In the genomic region with DNA sequence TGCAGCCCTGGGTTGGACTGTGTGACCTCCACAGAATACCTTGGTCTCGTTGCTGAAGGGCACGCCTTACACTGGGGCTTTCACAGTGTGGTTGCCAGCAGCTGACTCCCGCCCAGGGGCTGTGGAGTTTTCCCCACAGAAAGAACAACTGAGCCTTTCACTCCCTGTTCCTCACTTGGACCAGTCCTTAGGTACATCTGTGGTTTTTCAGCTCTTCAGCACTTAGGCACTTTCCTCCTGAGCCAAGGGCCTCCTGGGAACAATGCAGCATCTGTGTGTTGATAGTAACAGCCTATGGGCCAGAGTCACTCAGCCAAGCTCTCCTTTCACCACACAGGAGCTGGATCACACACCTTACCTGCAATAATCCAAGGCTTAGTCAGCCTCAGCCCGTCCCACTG, we compare ENCODE assay signal across 13 cellular contexts. TPM values are rescaled to one million over a fixed set of nuclear protein-coding genes. Genes with fewer than 3 reads are reported as not detected.
DNase-seq lines count a peak whose midpoint lies in the region; ATAC-seq and TF ChIP-seq lines count a peak whose summit lies in the region.
"Had no signal": no experiment of that assay in that cellular context is flagged by ENCODE, and none has a peak within 500 bp of the region (broad histone marks: within the 10 kb centered on the region; RNA-seq: fewer than 3 reads in every experiment).

No MANE protein-coding gene starts in this region.

- no peaks in the 10 kb centered on the region for H3K9me3 ChIP-seq in RWPE2 (ENCODE audit: severe bottlenecking)
- H3K9me3 ChIP-seq in heart right ventricle = no peaks in the 10 kb centered on the region

- ATAC-seq in RWPE2 (ENCODE audit: low read depth) (peak; percentile 70; the same call in 2 of the 3 replicates), heart right ventricle (peak; percentile 64 to 90 (median 74)), natural killer cell (no peak), HG02798 (IDR thresholded peaks at IDR 0.05; ENCODE audit: poor library complexity, unreplicated experiment) (no peak)

- H3K9me3 Mint-ChIP-seq in natural killer cell = no peaks in the 10 kb centered on the region

- peaks cover 5% of the 10 kb centered on the region for H3K4me1 ChIP-seq in RWPE2 (ENCODE audit: insufficient read depth, poor library complexity, severe bottlenecking)
- peaks cover 0 to 13% (median 4%) of the 10 kb centered on the region in 9 donors for H3K4me1 ChIP-seq in heart right ventricle

- H3K27ac Mint-ChIP-seq in natural killer cell = peak overlapping the region in 1 of 2 donors; percentile 13
- H3K27ac Mint-ChIP-seq: CD14-positive monocyte had no signal

- H3K36me3 ChIP-seq in RWPE2 (ENCODE audit: low read depth) (no peaks in the 10 kb centered on the region), heart right ventricle (peaks cover 0 to 53% (median 0%) of the 10 kb centered on the region in 9 donors)

- TF ChIP-seq CTCF in RWPE2 (IDR thresholded peaks at IDR 0.05; ENCODE audit: poor library complexity, severe bottlenecking) (no peak), heart right ventricle (IDR thresholded peaks at IDR 0.05) (no peak), natural killer cell (IDR thresholded peaks at IDR 0.05) (no peak)

- peaks cover 40% of the 10 kb centered on the region for H3K36me3 Mint-ChIP-seq in natural killer cell

- H3K27me3 Mint-ChIP-seq in natural killer cell (ENCODE audit: low read depth in 2 of 2) = no peaks in the 10 kb centered on the region

- H3K4me3 Mint-ChIP-seq in natural killer cell = no peak overlapping the region
- H3K4me3 Mint-ChIP-seq: CD14-positive monocyte had no signal

- intact Hi-C loops in heart right ventricle (cut with DNase I) (loop anchor here in 1 of 10 donors (5.0 kb wide), 1 partner anchor 34 kb away; no protein-coding TSS in a partner anchor), natural killer cell (cut with micrococcal nuclease) (no loop called here)

- H3K27me3 ChIP-seq in RWPE2 (ENCODE audit: insufficient read depth, poor library complexity, severe bottlenecking) (no peaks in the 10 kb centered on the region), heart right ventricle (no peaks in the 10 kb centered on the region)

- no peak overlapping the region for H3K4me3 ChIP-seq in RWPE2 (ENCODE audit: severe bottlenecking)
- no peak overlapping the region for H3K4me3 ChIP-seq in heart right ventricle

- H3K4me1 Mint-ChIP-seq in natural killer cell = peaks cover under 1 to 5% of the 10 kb centered on the region in 2 donors

- H3K27ac ChIP-seq in RWPE2 (ENCODE audit: poor library complexity, severe bottlenecking) = no peak overlapping the region
- H3K27ac ChIP-seq in heart right ventricle = peak overlapping the region in 4 of 10 donors; percentile 24 to 45 (median 38)

- 41 to 63% methylated on average over 4 of the region's 4 CpGs for WGBS in heart right ventricle, 2 donors

- DNase-seq in LHCN-M2 (ENCODE audit: low read depth) = peak; percentile 10
- DNase-seq in RWPE2 (ENCODE audit: low spot score) = no peak
- DNase-seq in heart right ventricle = peak; percentile 8 to 39
- DNase-seq in renal cortical epithelial cell (ENCODE audit: low read depth) = peak; percentile 28
- DNase-seq in natural killer cell = no peak
- no peak for DNase-seq in activated effector memory CD4-positive, alpha-beta T cell treated with anti-CD3 and anti-CD28 coated beads, Interleukin-2, amount 50 U/mL, for 16 hours
- no peak for DNase-seq in dermis blood vessel endothelial cell
- DNase-seq: anterior cingulate cortex; IMR-90; stimulated activated CD8-positive, alpha-beta memory T cell treated with anti-CD3 and anti-CD28 coated beads, Interleukin-4, amount 100 ng/mL, for 48 hours had no signal

RNA-seq across cellular contexts. Expression of gene ERP27, which starts 25.0 kb away (rescaled TPM):
- not detected in 2 replicates for total RNA-seq in LHCN-M2 (2014; rRNA removed)
- not detected for polyA plus RNA-seq in LHCN-M2 (2012)
- under 1 TPM in 8 of 10 donors, not detected in 2; 0.14 to 0.79 (median 0.28) TPM for total RNA-seq in heart right ventricle
- under 1 TPM; 0.20 to 0.44 TPM for polyA plus RNA-seq in heart right ventricle
- total RNA-seq in renal cortical epithelial cell = 0.75 and 2.8 TPM in 2 replicates
- total RNA-seq in natural killer cell = 10 to 100 TPM in 2 of 3 donors, 1 to 10 TPM in 1; 9.8 to 15.2 (median 12.3) TPM
- total RNA-seq in dermis blood vessel endothelial cell = 0.14 TPM in 1 of 2 replicates, not detected in the other
- total RNA-seq: H4, IMR-90 had no signal
- polyA plus RNA-seq: IMR-90 had no signal

RNA-seq across cellular contexts. Expression of gene MGP, which starts 27.7 kb away (rescaled TPM):
- total RNA-seq in LHCN-M2 (2014; rRNA removed) (not detected in 2 replicates), heart right ventricle (100 to 1,000 TPM; 151 to 456 (median 254) TPM), renal cortical epithelial cell (0.35 and 0.80 TPM in 2 replicates), natural killer cell (1 to 10 TPM in 1 of 3 donors, under 1 TPM in 1, not detected in 1; 0.89 to 1.1 TPM), dermis blood vessel endothelial cell (63.0 and 68.4 TPM in 2 replicates)
- polyA plus RNA-seq in LHCN-M2 (2012) = not detected
- 100 to 1,000 TPM; 252 to 528 TPM for polyA plus RNA-seq in heart right ventricle
- polyA plus RNA-seq: CD14-positive monocyte had no signal

RNA-seq across cellular contexts. Expression of gene ARHGDIB, which starts 48.0 kb away (rescaled TPM):
- 16.0 and 16.8 TPM in 2 replicates for total RNA-seq in LHCN-M2 (2014; rRNA removed)
- 20.3 TPM for polyA plus RNA-seq in LHCN-M2 (2012)
- 100 to 1,000 TPM in 1 of 10 donors, 10 to 100 TPM in 9; 28.1 to 150 (median 37.9) TPM for total RNA-seq in heart right ventricle
- polyA plus RNA-seq in heart right ventricle = 100 to 1,000 TPM; 114 to 144 TPM
- 3.0 and 14.6 TPM in 2 replicates for total RNA-seq in renal cortical epithelial cell
- total RNA-seq in natural killer cell = 100 to 1,000 TPM; 838 to 962 (median 929) TPM
- total RNA-seq in dermis blood vessel endothelial cell = 117 and 168 TPM in 2 replicates

RNA-seq across cellular contexts. Expression of gene PDE6H, which starts 59.5 kb away (rescaled TPM):
- total RNA-seq in LHCN-M2 (2014; rRNA removed) (not detected in 2 replicates), heart right ventricle (not detected), renal cortical epithelial cell (not detected in 2 replicates), natural killer cell (not detected), dermis blood vessel endothelial cell (not detected in 2 replicates)
- not detected for polyA plus RNA-seq in LHCN-M2 (2012)
- polyA plus RNA-seq in heart right ventricle = not detected
- total RNA-seq: H4, IMR-90 had no signal
- polyA plus RNA-seq: IMR-90 had no signal

Comparison
In these comparisons a context has a peak if more than half of its experiments do, and no peak if none do; other contexts are left out.
1. DNase-seq: peak in LHCN-M2 (single experiment), heart right ventricle (2 of 2) and renal cortical epithelial cell (single experiment); none in RWPE2 (single experiment), natural killer cell (single experiment), activated effector memory CD4-positive, alpha-beta T cell treated with anti-CD3 and anti-CD28 coated beads, Interleukin-2, amount 50 U/mL, for 16 hours (single experiment) and dermis blood vessel endothelial cell (single experiment).
2. ATAC-seq: peak in RWPE2 (single experiment) and heart right ventricle (8 of 8); none in natural killer cell (0 of 3) and HG02798 (single experiment).
3. RNA of gene MGP, which starts 27.7 kb away (total RNA-seq): 151 to 456 TPM in heart right ventricle and 63.0 to 68.4 TPM in dermis blood vessel endothelial cell; 0.89 to 1.1 TPM in natural killer cell, 0.35 to 0.80 TPM in renal cortical epithelial cell and not detected in LHCN-M2; every median in the first group is over 10 times any median in the second.